8 cellular contexts compared by ENCODE assay signal in the genomic region with DNA sequence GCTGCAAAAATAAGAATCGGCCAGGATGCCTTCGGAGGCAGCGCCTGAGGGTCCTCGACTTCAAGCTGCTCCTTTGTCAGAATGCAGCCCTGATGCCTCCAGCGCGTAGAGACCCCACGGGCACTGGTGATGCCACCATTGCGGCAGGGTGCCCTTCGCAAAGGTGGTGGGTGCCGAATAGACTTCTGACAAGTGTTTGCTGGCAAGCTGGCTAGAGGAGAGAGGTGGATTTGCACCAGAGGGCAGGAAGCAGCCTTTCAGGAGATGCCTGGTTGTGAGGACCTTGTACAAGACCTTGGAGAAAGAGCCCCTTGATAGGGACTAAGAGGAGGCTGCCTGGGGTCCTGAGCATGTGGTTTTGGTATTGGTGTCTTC.
DNase-seq lines count a peak whose midpoint lies in the region; ATAC-seq and TF ChIP-seq lines count a peak whose summit lies in the region.

No MANE protein-coding gene starts in this region.

- peaks cover 2% of the 10 kb centered on the region for H3K36me3 ChIP-seq in osteoblast (ENCODE audit: insufficient read depth, low read length)

- no peaks in the 10 kb centered on the region for H3K9me3 ChIP-seq in osteoblast (ENCODE audit: low read depth, low read length)

- no peaks in the 10 kb centered on the region for H3K27me3 ChIP-seq in osteoblast (ENCODE audit: insufficient read depth, low read length)

- H3K4me3 ChIP-seq in GM12875 (ENCODE audit: low read depth, low read length) (peak overlapping the region; percentile 85), osteoblast (ENCODE audit: insufficient read depth, low read length) (peak overlapping the region; percentile 58)

- peak overlapping the region; percentile 81 for H3K27ac ChIP-seq in cingulate gyrus (ENCODE audit: low read depth, low read length)
- peak overlapping the region; percentile 77 for H3K27ac ChIP-seq in osteoblast (ENCODE audit: low read depth, low read length)

- peaks cover 72% of the 10 kb centered on the region for H3K79me2 ChIP-seq in osteoblast (ENCODE audit: insufficient read depth, low read length)

- TF ChIP-seq CTCF in GM12875 (IDR thresholded peaks at IDR 0.05; ENCODE audit: borderline replicate concordance, insufficient read depth, low read depth, low read length) (no peak), osteoblast (IDR thresholded peaks at IDR 0.05; ENCODE audit: extremely low read depth, low read depth, low read length) (no peak)

- no peak overlapping the region for H2AFZ ChIP-seq in osteoblast (ENCODE audit: low read length)

- H3K4me1 ChIP-seq in osteoblast (ENCODE audit: insufficient read depth, low read length): peaks cover 68% of the 10 kb centered on the region

- H3K4me2 ChIP-seq in osteoblast (ENCODE audit: insufficient read depth, low read length): peak overlapping the region; percentile 50

- H4K20me1 ChIP-seq in osteoblast (ENCODE audit: insufficient read depth, low read length): peaks cover 43% of the 10 kb centered on the region

- ATAC-seq in HG03342 (IDR thresholded peaks at IDR 0.05; ENCODE audit: unreplicated experiment) (peak; percentile 0), HG02798 (IDR thresholded peaks at IDR 0.05; ENCODE audit: poor library complexity, unreplicated experiment) (no peak), HG02885 (IDR thresholded peaks at IDR 0.05; ENCODE audit: poor library complexity, unreplicated experiment) (no peak)

- no peak for DNase-seq in osteoblast (ENCODE audit: insufficient read length, low spot score, missing footprints)
- DNase-seq in cerebellum (ENCODE audit: low spot score): no peak
- no peak for DNase-seq in activated CD4-positive, CD25-positive, alpha-beta regulatory T cell (lab: John Stamatoyannopoulos, UW)
